2 cellular contexts compared by ENCODE assay signal in the genomic region with DNA sequence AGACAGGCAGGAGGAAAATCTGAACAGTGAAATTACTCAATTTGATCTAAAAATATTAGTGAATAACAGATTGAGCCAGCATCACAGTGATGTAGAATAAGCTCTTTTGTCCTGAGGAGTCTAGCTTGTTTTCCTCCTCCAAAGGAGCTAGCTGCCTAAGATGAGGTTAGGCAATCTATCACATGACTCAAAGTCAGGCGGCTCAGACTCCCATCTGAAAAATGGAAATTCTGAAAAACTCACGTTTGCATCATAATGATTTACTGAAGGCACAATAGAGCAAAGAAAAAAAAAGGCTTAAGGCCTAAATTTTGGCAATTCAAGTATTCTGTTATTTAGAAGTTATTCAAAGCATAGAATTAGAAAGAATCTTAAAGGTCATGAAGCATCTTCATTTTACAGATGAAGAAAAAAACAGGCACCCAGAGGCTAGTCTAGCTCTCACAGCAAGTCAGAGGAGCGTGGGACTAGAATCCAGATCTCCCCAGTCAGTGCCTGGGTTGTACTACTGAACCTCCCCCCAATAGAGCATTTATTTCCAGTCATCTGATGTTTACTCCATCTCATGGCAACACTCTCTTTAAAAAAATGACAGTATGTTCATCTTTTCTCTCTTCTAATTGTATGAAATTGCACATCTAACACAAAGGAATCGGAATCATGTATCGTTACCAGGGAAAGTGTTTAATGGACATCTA.
A peak's percentile ranks its signal among the peaks of the same experiment; 100 is the strongest.
TF ChIP-seq lines count a peak whose summit lies in the region.

No MANE protein-coding gene starts in this region.

TF ChIP-seq in HCT116, 20 proteins besides CTCF, POLR2A, EP300 and RAD21:
- TF ChIP-seq CBX3 (IDR thresholded peaks at IDR 0.05; ENCODE audit: low read depth) (no peak), SP1 (IDR thresholded peaks at IDR 0.05; ENCODE audit: low read depth) (no peak), YY1 (IDR thresholded peaks at IDR 0.05; ENCODE audit: extremely low read depth, insufficient replicate concordance, low read depth, low read length) (no peak), EGR1 (IDR thresholded peaks at IDR 0.05; ENCODE audit: low read depth) (no peak), FOSL1 (IDR thresholded peaks at IDR 0.05; ENCODE audit: low read depth) (no peak)
- TF ChIP-seq, protein P1, sequence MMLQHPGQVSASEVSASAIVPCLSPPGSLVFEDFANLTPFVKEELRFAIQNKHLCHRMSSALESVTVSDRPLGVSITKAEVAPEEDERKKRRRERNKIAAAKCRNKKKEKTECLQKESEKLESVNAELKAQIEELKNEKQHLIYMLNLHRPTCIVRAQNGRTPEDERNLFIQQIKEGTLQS (IDR thresholded peaks at IDR 0.05), result no peak

TF ChIP-seq in K562, 482 proteins besides CTCF, POLR2A, EP300 and RAD21:
- TF ChIP-seq CEBPG (CRISPR knock-in tag; IDR thresholded peaks at IDR 0.05), result no peak
- peak; percentile 88 to 93 for TF ChIP-seq CEBPG (tag; conservative IDR thresholded peaks at IDR 0.05 in 1 of 2, IDR thresholded peaks at IDR 0.05 in 1 of 2)
- peak; percentile 43; the same call in 1 of the 2 replicates for TF ChIP-seq TOE1 (IDR thresholded peaks at IDR 0.05; ENCODE audit: borderline replicate concordance)
- TF ChIP-seq TOE1 (CRISPR knock-in tag; IDR thresholded peaks at IDR 0.05; ENCODE audit: borderline replicate concordance, low read depth), result no peak
- peak; percentile 83 for TF ChIP-seq FOXJ2 (tag; IDR thresholded peaks at IDR 0.05)
- TF ChIP-seq TRIM24 (IDR thresholded peaks at IDR 0.05), result no peak
- peak; percentile 7 for TF ChIP-seq ZFP36 (IDR thresholded peaks at IDR 0.05; ENCODE audit: low read depth, low read length, partially characterized antibody)
- no peak for TF ChIP-seq RBM15 (IDR thresholded peaks at IDR 0.05; ENCODE audit: insufficient read depth, low read length)
- TF ChIP-seq CEBPB (tag; IDR thresholded peaks at IDR 0.05), result peak; percentile 82
- TF ChIP-seq, protein P1 (IDR thresholded peaks at IDR 0.05), result peak; percentile 39
- TF ChIP-seq, protein P1 (CRISPR knock-in tag; conservative IDR thresholded peaks at IDR 0.05), result no peak
- peak; percentile 12 for TF ChIP-seq MEIS2 (IDR thresholded peaks at IDR 0.05; ENCODE audit: partially characterized antibody)
- no peak for TF ChIP-seq RFX5 (IDR thresholded peaks at IDR 0.05; ENCODE audit: low read depth, low read length)
- no peak for TF ChIP-seq HDGF (IDR thresholded peaks at IDR 0.05)
- TF ChIP-seq RNF2 (IDR thresholded peaks at IDR 0.05), result 0 out of 2 replicates have a peak, but pooled peaks have one; percentile 19
- TF ChIP-seq TFE3 (CRISPR knock-in tag; IDR thresholded peaks at IDR 0.05), result peak; percentile 88
- TF ChIP-seq, protein P2, sequence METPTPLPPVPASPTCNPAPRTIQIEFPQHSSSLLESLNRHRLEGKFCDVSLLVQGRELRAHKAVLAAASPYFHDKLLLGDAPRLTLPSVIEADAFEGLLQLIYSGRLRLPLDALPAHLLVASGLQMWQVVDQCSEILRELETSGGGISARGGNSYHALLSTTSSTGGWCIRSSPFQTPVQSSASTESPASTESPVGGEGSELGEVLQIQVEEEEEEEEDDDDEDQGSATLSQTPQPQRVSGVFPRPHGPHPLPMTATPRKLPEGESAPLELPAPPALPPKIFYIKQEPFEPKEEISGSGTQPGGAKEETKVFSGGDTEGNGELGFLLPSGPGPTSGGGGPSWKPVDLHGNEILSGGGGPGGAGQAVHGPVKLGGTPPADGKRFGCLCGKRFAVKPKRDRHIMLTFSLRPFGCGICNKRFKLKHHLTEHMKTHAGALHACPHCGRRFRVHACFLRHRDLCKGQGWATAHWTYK (CRISPR knock-in tag; IDR thresholded peaks at IDR 0.05), result no peak
- TF ChIP-seq ZNF512 (tag; IDR thresholded peaks at IDR 0.05), result 0 out of 2 replicates have a peak, but pooled peaks have one; percentile 25
- TF ChIP-seq RAD51 (IDR thresholded peaks at IDR 0.05; ENCODE audit: borderline replicate concordance, low read depth), result 0 out of 2 replicates have a peak, but pooled peaks have one; percentile 12
